9 cellular contexts compared by ENCODE assay signal in genomic region chr9:22079873-22080341, GRCh38.
DNase-seq lines count a peak whose midpoint lies in the region; ATAC-seq and TF ChIP-seq lines count a peak whose summit lies in the region.
"Had no signal": no experiment of that assay in that cellular context is flagged by ENCODE, and none has a peak within 500 bp of the region (broad histone marks: within the 10 kb centered on the region; RNA-seq: fewer than 3 reads in every experiment).

No MANE protein-coding gene starts in this region.

- peak; percentile 68 for ATAC-seq in HG03135 (IDR thresholded peaks at IDR 0.05; ENCODE audit: unreplicated experiment)
- peak; percentile 70 to 84 for ATAC-seq in lower lobe of right lung
- ATAC-seq in PC-3, result no peak

- DNase-seq in GM19240 (ENCODE audit: insufficient read length, low spot score), result peak; percentile 2
- peak; percentile 28 for DNase-seq in activated effector memory CD4-positive, alpha-beta T cell treated with Interleukin-2 at 50 U/mL for 16 hours
- DNase-seq in lower lobe of right lung, result no peak
- peak; percentile 65 to 70 for DNase-seq in tibial artery
- no peak for DNase-seq in PC-3
- DNase-seq in NCI-H1105 (lab: John Stamatoyannopoulos, UW), result no peak
- DNase-seq in foreskin melanocyte, result no peak

- H2AFZ ChIP-seq in PC-3 (ENCODE audit: low read length), result no peak overlapping the region

- H3K9ac ChIP-seq in PC-3 (ENCODE audit: low read length), result no peak overlapping the region

- H3K27ac ChIP-seq in lower lobe of right lung, result no peak overlapping the region
- no peak overlapping the region for H3K27ac ChIP-seq in tibial artery
- no peak overlapping the region for H3K27ac ChIP-seq in PC-3 (ENCODE audit: low read length)
- H3K27ac ChIP-seq: Peyer's patch had no signal

- CTCF ChIA-PET in PC-3 (lab: Charles Lee), result no interaction called here

- no peaks in the 10 kb centered on the region for H3K27me3 ChIP-seq in lower lobe of right lung (ENCODE audit: low read depth)
- H3K27me3 ChIP-seq in tibial artery, result no peaks in the 10 kb centered on the region
- H3K27me3 ChIP-seq in PC-3 (ENCODE audit: low read length), result no peaks in the 10 kb centered on the region
- H3K27me3 ChIP-seq: Peyer's patch had no signal

- TF ChIP-seq CTCF in lower lobe of right lung (IDR thresholded peaks at IDR 0.05) (no peak), tibial artery (IDR thresholded peaks at IDR 0.05) (no peak), PC-3 (conservative IDR thresholded peaks at IDR 0.05; ENCODE audit: low read depth, low read length) (no peak)

- H3K36me3 ChIP-seq in lower lobe of right lung (no peaks in the 10 kb centered on the region), tibial artery (no peaks in the 10 kb centered on the region), PC-3 (ENCODE audit: low read depth, low read length) (no peaks in the 10 kb centered on the region)
- H3K36me3 ChIP-seq: Peyer's patch had no signal

- H3K4me3 ChIP-seq in lower lobe of right lung (no peak overlapping the region), tibial artery (no peak overlapping the region), PC-3 (ENCODE audit: low read length) (no peak overlapping the region)
- H3K4me3 ChIP-seq: Peyer's patch had no signal

- no peaks in the 10 kb centered on the region for H3K79me2 ChIP-seq in PC-3 (ENCODE audit: low read length)

- H4K20me1 ChIP-seq in PC-3 (ENCODE audit: low read length), result no peaks in the 10 kb centered on the region

- no TSS peak for BruUV-seq in PC-3 (replicated peaks; lab: Mats Ljungman, UMichigan)

- H3K9me2 ChIP-seq in PC-3 (replicated peaks; ENCODE audit: low read length), result no peaks in the 10 kb centered on the region

- intact Hi-C loops in lower lobe of right lung (cut with DNase I), result no loop called here
- intact Hi-C loops in tibial artery (cut with DNase I; ENCODE audit: low total_unique reads), result no loop called here
- intact Hi-C loops in PC-3 (cut with micrococcal nuclease), result loop anchor here (5.0 kb wide), 1 partner anchor 38 kb away; no protein-coding TSS in a partner anchor

- H3F3A ChIP-seq in PC-3 (ENCODE audit: low read length, unreplicated experiment), result no peaks in the 10 kb centered on the region

- no peak overlapping the region for H3K4me2 ChIP-seq in PC-3 (ENCODE audit: low read length)

- H3K4me1 ChIP-seq in lower lobe of right lung (no peaks in the 10 kb centered on the region), tibial artery (peaks cover 0 to 14% (median 4%) of the 10 kb centered on the region in 4 donors), PC-3 (ENCODE audit: insufficient read depth, low read length) (peaks cover 14% of the 10 kb centered on the region)
- H3K4me1 ChIP-seq: Peyer's patch had no signal

- no peaks in the 10 kb centered on the region for H3K9me3 ChIP-seq in lower lobe of right lung
- no peaks in the 10 kb centered on the region for H3K9me3 ChIP-seq in tibial artery
- H3K9me3 ChIP-seq in PC-3 (ENCODE audit: low read length), result no peaks in the 10 kb centered on the region
- H3K9me3 ChIP-seq: Peyer's patch had no signal

- POLR2A ChIA-PET in PC-3 (lab: Charles Lee; ENCODE audit: unreplicated experiment), result no interaction called here

Comparison
In these comparisons a context has a peak if more than half of its experiments do, and no peak if none do; other contexts are left out.
1. DNase-seq: peak in GM19240 (single experiment), activated effector memory CD4-positive, alpha-beta T cell treated with Interleukin-2 at 50 U/mL for 16 hours (single experiment) and tibial artery (2 of 2); none in lower lobe of right lung (single experiment), PC-3 (single experiment), NCI-H1105 (single experiment) and foreskin melanocyte (single experiment).